In genomic region chrX:71454222-71454621, GRCh38 we compare ENCODE assay signal across 15 cellular contexts.
"Had no signal": no experiment of that assay in that cellular context is flagged by ENCODE, and none has a peak within 500 bp of the region (broad histone marks: within the 10 kb centered on the region; RNA-seq: fewer than 3 reads in every experiment).

No MANE protein-coding gene starts in this region.

- ATAC-seq: activated CD4-positive, CD25-positive, alpha-beta regulatory T cell treated with anti-CD3 and anti-CD28 coated beads, Interleukin-2, amount 50 U/mL, for 24 hours; activated T-cell treated with anti-CD3 and anti-CD28 coated beads, Interleukin-2, amount 50 U/mL, for 4 hours; sciatic nerve had no signal

- H3K9me3 ChIP-seq: left ventricle myocardium inferior had no signal

- H3K27ac Mint-ChIP-seq: activated naive CD8-positive, alpha-beta T cell treated with anti-CD3 and anti-CD28 coated beads, Interleukin-2, amount 10 ng/mL, durations not matched to agents 7 days and 5 days; T-helper 2 cell treated with Interferon-gamma antibody and Interleukin-4, amounts not matched to agents 5 μg/mL and 100 μg/mL, for 36 hours; type B pancreatic cell had no signal

- H3K4me3 Mint-ChIP-seq: activated naive CD8-positive, alpha-beta T cell treated with anti-CD3 and anti-CD28 coated beads, Interleukin-2, amount 10 ng/mL, durations not matched to agents 7 days and 5 days; activated T-cell treated with anti-CD3 and anti-CD28 coated beads, Interleukin-2, amount 50 U/mL, for 4 hours; central memory CD8-positive, alpha-beta T cell; neural crest cell; T-helper 2 cell treated with Interferon-gamma antibody and Interleukin-4, amounts not matched to agents 5 μg/mL and 100 μg/mL, for 36 hours; type B pancreatic cell had no signal

- H3K27ac ChIP-seq: left ventricle myocardium inferior had no signal

- H3K27me3 Mint-ChIP-seq: activated naive CD8-positive, alpha-beta T cell treated with anti-CD3 and anti-CD28 coated beads, Interleukin-2, amount 10 ng/mL, durations not matched to agents 7 days and 5 days; central memory CD8-positive, alpha-beta T cell; type B pancreatic cell had no signal

- H3K4me1 Mint-ChIP-seq: activated naive CD8-positive, alpha-beta T cell treated with anti-CD3 and anti-CD28 coated beads, Interleukin-2, amount 10 ng/mL, durations not matched to agents 7 days and 5 days had no signal

- H3K4me1 ChIP-seq: left ventricle myocardium inferior had no signal

- H3K9me3 Mint-ChIP-seq: activated naive CD8-positive, alpha-beta T cell treated with anti-CD3 and anti-CD28 coated beads, Interleukin-2, amount 10 ng/mL, durations not matched to agents 7 days and 5 days; activated T-cell treated with anti-CD3 and anti-CD28 coated beads, Interleukin-2, amount 50 U/mL, for 4 hours; central memory CD8-positive, alpha-beta T cell; T-helper 2 cell treated with Interferon-gamma antibody and Interleukin-4, amounts not matched to agents 5 μg/mL and 100 μg/mL, for 36 hours; type B pancreatic cell had no signal

- H3K4me3 ChIP-seq: left ventricle myocardium inferior had no signal

- DNase-seq: activated gamma-delta T cell; activated naive CD8-positive, alpha-beta T cell treated with anti-CD3 and anti-CD28 coated beads, Interleukin-2, amount 10 ng/mL, durations not matched to agents 7 days and 5 days; activated T-cell treated with anti-CD3 and anti-CD28 coated beads, Interleukin-2, amount 50 U/mL, for 4 hours; effector memory CD4-positive, alpha-beta T cell; islet precursor cell; left ventricle myocardium inferior; mesendoderm; stimulated activated CD4-positive, alpha-beta T cell treated with anti-CD3 and anti-CD28 coated beads, Interleukin-12 subunit alpha, Interleukin-12 subunit beta, amount 100 ng/mL, for 4 hours; stimulated activated naive CD4-positive, alpha-beta T cell treated with Interleukin-2 at 50 U/mL for 16 hours had no signal
